8 cellular contexts compared by ENCODE assay signal in the genomic region with DNA sequence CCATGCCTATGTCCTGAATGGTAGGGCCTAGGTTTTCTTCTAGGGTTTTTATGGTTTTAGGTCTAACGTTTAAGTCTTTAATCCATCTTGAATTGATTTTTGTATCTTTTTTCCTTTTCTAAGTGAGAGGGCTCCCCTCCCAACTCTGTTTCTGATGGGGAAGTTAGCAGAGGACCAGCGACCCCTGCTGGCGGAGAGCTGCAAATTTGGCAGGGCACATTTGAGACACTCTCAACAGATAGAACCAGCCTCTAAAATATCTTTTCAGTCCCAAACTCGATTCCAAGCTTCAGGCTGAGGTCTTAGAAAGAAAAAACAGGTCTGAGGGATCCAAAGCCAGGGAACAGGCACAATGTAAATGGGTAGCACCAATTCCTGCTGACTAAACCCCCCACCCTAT. TPM values are rescaled to one million over a fixed set of nuclear protein-coding genes. Genes with fewer than 3 reads are reported as not detected.
DNase-seq lines count a peak whose midpoint lies in the region; ATAC-seq and TF ChIP-seq lines count a peak whose summit lies in the region.

No MANE protein-coding gene starts in this region.

- H3K4me1 ChIP-seq in HCT116 (ENCODE audit: control insufficient read depth in 1 of 2, insufficient read depth in 2 of 2, low read length in 2 of 2) (peaks cover 0 to 5% of the 10 kb centered on the region in 2 experiments; a peak in 1 of 4 replicates), sigmoid colon (no peaks in the 10 kb centered on the region)

- CTCF ChIA-PET in HCT116 (lab: Charles Lee) = no interaction called here
- CTCF ChIA-PET in activated CD8-positive, alpha-beta T cell treated with anti-CD3 and anti-CD28 coated beads for 36 hours (lab: Charles Lee) = interaction anchor here (0.7 to 1.2 kb wide), 7 partner anchors 15 to 221 kb away, joined by 3 to 5 read pairs (median 3); no protein-coding TSS in a partner anchor

- no peak for TF ChIP-seq EP300 in sigmoid colon (IDR thresholded peaks at IDR 0.05)

- no peak overlapping the region for H3K4me2 ChIP-seq in HCT116 (ENCODE audit: low read length)

- H3K9me2 ChIP-seq in HCT116 (ENCODE audit: insufficient read depth) = no peaks in the 10 kb centered on the region

- H3K9ac ChIP-seq in HCT116 (ENCODE audit: low read length) = no peak overlapping the region

- H3K4me3 Mint-ChIP-seq in activated CD8-positive, alpha-beta T cell treated with anti-CD3 and anti-CD28 coated beads for 36 hours = no peak overlapping the region
- no peak overlapping the region for H3K4me3 Mint-ChIP-seq in immature natural killer cell

- TF ChIP-seq POLR2A in HCT116 (IDR thresholded peaks at IDR 0.05; ENCODE audit: borderline replicate concordance, extremely low read depth, insufficient read depth, insufficient read length) (no peak), sigmoid colon (IDR thresholded peaks at IDR 0.05) (no peak)

- DNase-seq in AG09309 (ENCODE audit: low read depth) (no peak), HCT116 (ENCODE audit: low read depth, low spot score) (peak; percentile 28), immature natural killer cell (peak; percentile 18 to 41 (median 30)), sigmoid colon (no peak), SW 1271 (lab: John Stamatoyannopoulos, UW) (no peak)
- DNase-seq in activated CD8-positive, alpha-beta T cell treated with anti-CD3 and anti-CD28 coated beads for 36 hours = peak; percentile 80

- H3K9me3 ChIP-seq in HCT116 (ENCODE audit: control insufficient read depth in 1 of 2, insufficient read depth in 1 of 2, low read depth in 1 of 2, low read length in 2 of 2) (peaks cover 4 to 6% of the 10 kb centered on the region in 2 experiments; a peak in 2 of 4 replicates), sigmoid colon (peaks cover 0 to 2% (median 0%) of the 10 kb centered on the region in 4 donors)

- H3K9me3 Mint-ChIP-seq in activated CD8-positive, alpha-beta T cell treated with anti-CD3 and anti-CD28 coated beads for 36 hours = peaks cover 12% of the 10 kb centered on the region
- H3K9me3 Mint-ChIP-seq in immature natural killer cell = peaks cover 0 to 12% (median 4%) of the 10 kb centered on the region in 6 donors

- intact Hi-C loops in HCT116 (cut with micrococcal nuclease) (no loop called here), sigmoid colon (cut with DNase I) (no loop called here)
- intact Hi-C loops in activated CD8-positive, alpha-beta T cell treated with anti-CD3 and anti-CD28 coated beads for 36 hours (cut with micrococcal nuclease) = no loop called here

- H3K27me3 Mint-ChIP-seq in activated CD8-positive, alpha-beta T cell treated with anti-CD3 and anti-CD28 coated beads for 36 hours = peaks cover 5% of the 10 kb centered on the region
- peaks cover 4 to 8% (median 6%) of the 10 kb centered on the region in 3 donors for H3K27me3 Mint-ChIP-seq in immature natural killer cell (ENCODE audit: low read depth in 3 of 3)

- no peak overlapping the region for H3K4me3 ChIP-seq in AG09309 (ENCODE audit: control insufficient read depth, low read depth, low read length)
- no peak overlapping the region for H3K4me3 ChIP-seq in HCT116 (replicated peaks in 1 of 2; ENCODE audit: low read depth in 1 of 2, low read length in 2 of 2)
- no peak overlapping the region for H3K4me3 ChIP-seq in sigmoid colon

- no peak overlapping the region for H3K27ac ChIP-seq in HCT116 (ENCODE audit: low read depth, low read length)
- no peak overlapping the region for H3K27ac ChIP-seq in sigmoid colon

- ATAC-seq in HCT116 (peak; percentile 55; the same call in 1 of the 2 replicates), HG02610 (IDR thresholded peaks at IDR 0.05; ENCODE audit: unreplicated experiment) (no peak), GM19463 (IDR thresholded peaks at IDR 0.05; ENCODE audit: unreplicated experiment) (no peak)
- ATAC-seq in activated CD8-positive, alpha-beta T cell treated with anti-CD3 and anti-CD28 coated beads for 36 hours = no peak

- WGBS in sigmoid colon, 2 donors = 42 to 61% methylated on average over 4 of the region's 4 CpGs

- peak; percentile 68 for TF ChIP-seq CTCF in AG09309 (IDR thresholded peaks at IDR 0.05; ENCODE audit: control insufficient read depth, insufficient read depth, low read depth, low read length, missing control alignments)
- peak in 2 of 3 experiments; percentile 81 to 84; a peak in 4 of 6 replicates for TF ChIP-seq CTCF in HCT116 (IDR thresholded peaks at IDR 0.05 in 2 of 3, conservative IDR thresholded peaks at IDR 0.05 in 1 of 3; ENCODE audit: borderline replicate concordance in 1 of 3, insufficient read depth in 1 of 3, low read depth in 2 of 3, low read length in 2 of 3)
- TF ChIP-seq CTCF in activated CD8-positive, alpha-beta T cell treated with anti-CD3 and anti-CD28 coated beads for 36 hours (IDR thresholded peaks at IDR 0.05) = peak; percentile 68
- TF ChIP-seq CTCF in sigmoid colon (IDR thresholded peaks at IDR 0.05) = peak in 1 of 4 experiments; percentile 27

- no peak overlapping the region for H3K27ac Mint-ChIP-seq in activated CD8-positive, alpha-beta T cell treated with anti-CD3 and anti-CD28 coated beads for 36 hours
- H3K27ac Mint-ChIP-seq in immature natural killer cell = no peak overlapping the region

- RAD21 ChIA-PET in HCT116 (lab: Charles Lee; ENCODE audit: low non-redundant PET in 1 of 2, low total read pairs in 2 of 2, uncharacterized antibody in 2 of 2, unreplicated experiment in 2 of 2) = no interaction called here

- H3K36me3 ChIP-seq in HCT116 (ENCODE audit: control insufficient read depth in 1 of 2, insufficient read depth in 2 of 2, low read length in 2 of 2) (no peaks in the 10 kb centered on the region), sigmoid colon (no peaks in the 10 kb centered on the region)

- no peaks in the 10 kb centered on the region for H3K79me2 ChIP-seq in HCT116 (ENCODE audit: insufficient read depth, low read length)

- peak; percentile 50 for TF ChIP-seq RAD21 in HCT116 (IDR thresholded peaks at IDR 0.05; ENCODE audit: low read depth)

- H4K20me1 ChIP-seq in HCT116 (ENCODE audit: insufficient read depth) = no peaks in the 10 kb centered on the region

- H3K36me3 Mint-ChIP-seq in activated CD8-positive, alpha-beta T cell treated with anti-CD3 and anti-CD28 coated beads for 36 hours (ENCODE audit: low read depth) = no peaks in the 10 kb centered on the region
- H3K36me3 Mint-ChIP-seq in immature natural killer cell = no peaks in the 10 kb centered on the region

- BruUV-seq in HCT116 (replicated peaks; lab: Mats Ljungman, UMichigan) = no TSS peak

- POLR2A ChIA-PET in HCT116 (lab: Charles Lee) = no interaction called here
- POLR2A ChIA-PET in activated CD8-positive, alpha-beta T cell treated with anti-CD3 and anti-CD28 coated beads for 36 hours (lab: Charles Lee) = interaction anchor here (0.7 kb wide), 1 partner anchor 181 kb away, joined by 4 read pairs; no protein-coding TSS in a partner anchor

- H3K27me3 ChIP-seq in HCT116 (ENCODE audit: insufficient read depth, low read length) (no peaks in the 10 kb centered on the region), sigmoid colon (peaks cover 0 to 8% (median 0%) of the 10 kb centered on the region in 3 donors)

- peaks cover 4% of the 10 kb centered on the region for H3K4me1 Mint-ChIP-seq in activated CD8-positive, alpha-beta T cell treated with anti-CD3 and anti-CD28 coated beads for 36 hours (ENCODE audit: low read depth)
- peaks cover 0 to 4% of the 10 kb centered on the region in 2 donors for H3K4me1 Mint-ChIP-seq in immature natural killer cell

- H2AFZ ChIP-seq in HCT116 (ENCODE audit: low read depth, low read length, poor library complexity, severe bottlenecking) = no peak overlapping the region

TF ChIP-seq in HCT116, 20 proteins besides CTCF, POLR2A, EP300 and RAD21 (continues in another document):
- TF ChIP-seq CBX3 (IDR thresholded peaks at IDR 0.05; ENCODE audit: low read depth) = no peak
- no peak for TF ChIP-seq SIN3A (IDR thresholded peaks at IDR 0.05; ENCODE audit: low read depth)
- TF ChIP-seq SP1 (IDR thresholded peaks at IDR 0.05; ENCODE audit: low read depth) = no peak
- TF ChIP-seq, protein P1, sequence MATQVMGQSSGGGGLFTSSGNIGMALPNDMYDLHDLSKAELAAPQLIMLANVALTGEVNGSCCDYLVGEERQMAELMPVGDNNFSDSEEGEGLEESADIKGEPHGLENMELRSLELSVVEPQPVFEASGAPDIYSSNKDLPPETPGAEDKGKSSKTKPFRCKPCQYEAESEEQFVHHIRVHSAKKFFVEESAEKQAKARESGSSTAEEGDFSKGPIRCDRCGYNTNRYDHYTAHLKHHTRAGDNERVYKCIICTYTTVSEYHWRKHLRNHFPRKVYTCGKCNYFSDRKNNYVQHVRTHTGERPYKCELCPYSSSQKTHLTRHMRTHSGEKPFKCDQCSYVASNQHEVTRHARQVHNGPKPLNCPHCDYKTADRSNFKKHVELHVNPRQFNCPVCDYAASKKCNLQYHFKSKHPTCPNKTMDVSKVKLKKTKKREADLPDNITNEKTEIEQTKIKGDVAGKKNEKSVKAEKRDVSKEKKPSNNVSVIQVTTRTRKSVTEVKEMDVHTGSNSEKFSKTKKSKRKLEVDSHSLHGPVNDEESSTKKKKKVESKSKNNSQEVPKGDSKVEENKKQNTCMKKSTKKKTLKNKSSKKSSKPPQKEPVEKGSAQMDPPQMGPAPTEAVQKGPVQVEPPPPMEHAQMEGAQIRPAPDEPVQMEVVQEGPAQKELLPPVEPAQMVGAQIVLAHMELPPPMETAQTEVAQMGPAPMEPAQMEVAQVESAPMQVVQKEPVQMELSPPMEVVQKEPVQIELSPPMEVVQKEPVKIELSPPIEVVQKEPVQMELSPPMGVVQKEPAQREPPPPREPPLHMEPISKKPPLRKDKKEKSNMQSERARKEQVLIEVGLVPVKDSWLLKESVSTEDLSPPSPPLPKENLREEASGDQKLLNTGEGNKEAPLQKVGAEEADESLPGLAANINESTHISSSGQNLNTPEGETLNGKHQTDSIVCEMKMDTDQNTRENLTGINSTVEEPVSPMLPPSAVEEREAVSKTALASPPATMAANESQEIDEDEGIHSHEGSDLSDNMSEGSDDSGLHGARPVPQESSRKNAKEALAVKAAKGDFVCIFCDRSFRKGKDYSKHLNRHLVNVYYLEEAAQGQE (IDR thresholded peaks at IDR 0.05; ENCODE audit: low read depth) = no peak
- TF ChIP-seq CEBPB (IDR thresholded peaks at IDR 0.05; ENCODE audit: low read depth) = no peak
- TF ChIP-seq FOSL1 (IDR thresholded peaks at IDR 0.05; ENCODE audit: low read depth) = no peak
- TF ChIP-seq TCF7L2 (IDR thresholded peaks at IDR 0.05; ENCODE audit: borderline replicate concordance, extremely low read depth, insufficient read depth, insufficient read length) = no peak
- TF ChIP-seq SRF (IDR thresholded peaks at IDR 0.05; ENCODE audit: low read depth) = no peak

RNA-seq across cellular contexts. Expression of a gene that starts 32.5 kb away (rescaled TPM):
- total RNA-seq in HCT116 (2021; ENCODE audit: unreplicated experiment) (7.5 TPM), sigmoid colon (1 to 10 TPM; 3.9 to 7.1 (median 5.4) TPM)
- polyA plus RNA-seq in HCT116 (2012) = 5.6 and 5.9 TPM in 2 replicates
- total RNA-seq in activated CD8-positive, alpha-beta T cell treated with anti-CD3 and anti-CD28 coated beads for 36 hours = 1 to 10 TPM; 1.8 to 1.9 TPM
- polyA plus RNA-seq in immature natural killer cell (under 1 TPM in 1 of 3 donors, not detected in 2; 0.29 TPM), sigmoid colon (1 to 10 TPM in 1 of 3 donors, under 1 TPM in 2; under 0.01 to 2.9 (median 0.46) TPM)

RNA-seq across cellular contexts. Expression of a gene that starts 52.2 kb away (rescaled TPM):
- total RNA-seq in HCT116 (2021; ENCODE audit: unreplicated experiment) (not detected), sigmoid colon (not detected)
- polyA plus RNA-seq in HCT116 (2012) = not detected in 2 replicates
- total RNA-seq in activated CD8-positive, alpha-beta T cell treated with anti-CD3 and anti-CD28 coated beads for 36 hours = not detected
- polyA plus RNA-seq in immature natural killer cell (not detected), sigmoid colon (not detected)

Comparison
In these comparisons a context has a peak if more than half of its experiments do, and no peak if none do; other contexts are left out.
1. DNase-seq: peak in HCT116 (single experiment), activated CD8-positive, alpha-beta T cell treated with anti-CD3 and anti-CD28 coated beads for 36 hours (single experiment) and immature natural killer cell (3 of 3); none in AG09309 (single experiment), sigmoid colon (single experiment) and SW 1271 (0 of 2).